Comparison of ENCODE assay signal across 14 cellular contexts in the genomic region with DNA sequence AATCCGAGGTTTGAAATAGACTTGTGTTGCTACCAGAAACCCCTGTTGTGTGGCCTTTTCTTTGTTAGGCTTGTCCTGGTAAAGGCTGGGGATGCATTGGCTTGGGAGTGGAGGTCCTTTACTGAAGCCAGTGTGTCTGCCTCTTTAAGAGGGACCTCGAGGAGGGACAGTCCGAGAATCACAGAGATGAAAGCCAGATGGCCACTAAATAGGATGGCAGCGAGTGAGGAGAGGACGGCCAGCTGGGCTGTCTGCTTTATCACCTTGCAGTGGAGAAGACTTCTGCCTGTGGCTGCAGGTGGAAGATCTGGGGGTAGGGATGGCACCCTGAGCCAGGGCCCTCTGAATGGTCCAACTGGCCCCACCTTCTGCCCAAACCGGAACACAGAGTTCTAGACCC.
"Had no signal": no experiment of that assay in that cellular context is flagged by ENCODE, and none has a peak within 500 bp of the region (broad histone marks: within the 10 kb centered on the region; RNA-seq: fewer than 3 reads in every experiment).

No MANE protein-coding gene starts in this region.

- H3K27me3 ChIP-seq: ovary, testis, uterus had no signal

- H3K36me3 Mint-ChIP-seq: activated naive CD4-positive, alpha-beta T cell treated with anti-CD3 and anti-CD28 coated beads, Interleukin-2, amount 10 ng/mL, durations not matched to agents 7 days and 5 days; memory B cell had no signal

- H3K4me3 ChIP-seq: ovary, testis, uterus had no signal

- H3K9me3 ChIP-seq: ovary, testis, uterus had no signal

- DNase-seq: activated CD4-positive, alpha-beta T cell treated with anti-CD3 and anti-CD28 coated beads, Interleukin-2, amount 50 U/mL, for 1 hour; activated naive CD4-positive, alpha-beta T cell treated with anti-CD3 and anti-CD28 coated beads, Interleukin-2, amount 10 ng/mL, durations not matched to agents 7 days and 5 days; activated T-cell treated with anti-CD3 and anti-CD28 coated beads for 4 hours; left colon; nephron progenitor cell; ovary; stimulated activated CD4-positive, alpha-beta T cell treated with anti-CD3 and anti-CD28 coated beads, Interleukin-4, amount 100 ng/mL, for 1 hour; stimulated activated CD8-positive, alpha-beta memory T cell treated with anti-CD3 and anti-CD28 coated beads, Interleukin-4, amount 100 ng/mL, for 48 hours; stimulated activated naive CD8-positive, alpha-beta T cell treated with anti-CD3 and anti-CD28 coated beads, Interleukin-15, Interleukin-2, amounts not matched to agents 100 U/mL and 50 U/mL, for 24 hours; T-helper 2 cell; testis; uterus had no signal

- H3K36me3 ChIP-seq: ovary, uterus had no signal

- H3K4me1 ChIP-seq: testis, uterus had no signal

- H3K4me1 Mint-ChIP-seq: activated naive CD4-positive, alpha-beta T cell treated with anti-CD3 and anti-CD28 coated beads, Interleukin-2, amount 10 ng/mL, durations not matched to agents 7 days and 5 days; activated T-helper 17 cell treated with anti-CD3 and anti-CD28 coated beads, Interleukin-2, amount 50 U/mL, for 72 hours had no signal

- H3K27ac ChIP-seq: ovary, testis, uterus had no signal

- H3K4me3 Mint-ChIP-seq: activated naive CD4-positive, alpha-beta T cell treated with anti-CD3 and anti-CD28 coated beads, Interleukin-2, amount 10 ng/mL, durations not matched to agents 7 days and 5 days; activated T-helper 17 cell treated with anti-CD3 and anti-CD28 coated beads, Interleukin-2, amount 50 U/mL, for 72 hours; memory B cell; nephron progenitor cell had no signal

- H3K27ac Mint-ChIP-seq: activated naive CD4-positive, alpha-beta T cell treated with anti-CD3 and anti-CD28 coated beads, Interleukin-2, amount 10 ng/mL, durations not matched to agents 7 days and 5 days; activated T-helper 17 cell treated with anti-CD3 and anti-CD28 coated beads, Interleukin-2, amount 50 U/mL, for 72 hours; memory B cell; nephron progenitor cell had no signal

- H3K9me3 Mint-ChIP-seq: activated naive CD4-positive, alpha-beta T cell treated with anti-CD3 and anti-CD28 coated beads, Interleukin-2, amount 10 ng/mL, durations not matched to agents 7 days and 5 days; activated T-helper 17 cell treated with anti-CD3 and anti-CD28 coated beads, Interleukin-2, amount 50 U/mL, for 72 hours; memory B cell; nephron progenitor cell had no signal
